8 cellular contexts compared by ENCODE assay signal in the genomic region with DNA sequence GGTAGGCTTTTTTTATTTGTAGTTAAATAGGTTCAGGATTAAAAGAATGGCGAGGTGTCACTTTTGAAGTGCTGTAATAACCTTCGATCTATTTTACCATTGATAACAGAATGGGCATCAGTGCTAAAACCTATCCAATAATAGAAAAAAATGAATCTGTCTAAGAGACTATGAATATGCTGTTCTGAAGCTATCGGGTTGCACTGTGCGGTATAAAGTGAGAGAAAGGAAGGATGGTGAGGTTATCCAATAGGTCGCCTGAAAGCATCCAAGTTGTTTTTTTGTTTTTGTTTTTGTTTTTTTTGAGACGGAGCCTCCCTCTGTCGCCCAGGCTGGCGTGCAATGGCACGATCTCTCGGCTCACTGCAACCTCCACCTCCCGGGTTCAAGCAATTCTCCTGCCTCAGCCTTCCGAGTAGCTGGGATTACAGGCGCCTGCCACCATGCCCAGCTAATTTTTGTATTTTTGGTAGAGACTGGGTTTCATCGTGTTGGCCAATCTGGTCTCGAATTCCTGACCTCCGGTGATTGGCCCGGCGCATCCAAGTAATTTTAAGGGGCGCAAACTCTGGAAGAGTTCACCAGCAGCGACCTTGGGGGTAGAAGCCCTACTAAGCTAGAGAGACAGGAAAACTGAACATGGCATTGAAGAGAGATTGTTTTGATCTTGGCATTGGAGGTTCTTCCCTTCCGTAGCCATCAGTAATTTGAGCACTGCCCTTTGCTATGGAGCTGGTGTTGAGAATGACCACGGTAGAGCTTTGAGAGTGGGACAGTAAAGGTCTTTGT. TPM values are rescaled to one million over a fixed set of nuclear protein-coding genes. Genes with fewer than 3 reads are reported as not detected.
DNase-seq lines count a peak whose midpoint lies in the region; ATAC-seq, FAIRE-seq and TF ChIP-seq lines count a peak whose summit lies in the region.

No MANE protein-coding gene starts in this region.

- TF ChIP-seq POLR2A in stomach (IDR thresholded peaks at IDR 0.05): no peak

- TF ChIP-seq EP300 in stomach (IDR thresholded peaks at IDR 0.05): no peak

- ATAC-seq in left lobe of liver: peak; percentile 37

- H3K9ac ChIP-seq in HUES64 (ENCODE audit: low read depth, low read length): peak overlapping the region; percentile 92

- peak; percentile 39 for DNase-seq in AG08395 (ENCODE audit: low spot score)
- DNase-seq in GM12865 (ENCODE audit: low read depth): peak; percentile 76
- DNase-seq in RCC 7860 (ENCODE audit: low spot score): peak; percentile 30
- peak; percentile 62 for DNase-seq in cerebellum (ENCODE audit: low spot score)
- no peak for DNase-seq in left lobe of liver (ENCODE audit: low spot score)
- DNase-seq in stomach: no peak
- no peak for DNase-seq in HPDE6-E6E7 (ENCODE audit: extremely low spot score)

- H3K4me3 ChIP-seq in GM12865 (ENCODE audit: low read depth, low read length) (peak overlapping the region; percentile 69), HUES64 (ENCODE audit: low read length) (peak overlapping the region; percentile 74), stomach (peak overlapping the region; percentile 46 to 57 (median 52))

- H3K36me3 ChIP-seq in HUES64 (ENCODE audit: insufficient read depth, low read length) (no peaks in the 10 kb centered on the region), stomach (no peaks in the 10 kb centered on the region)

- H3K9me3 ChIP-seq in HUES64 (ENCODE audit: insufficient read depth, low read depth, low read length) (no peaks in the 10 kb centered on the region), stomach (no peaks in the 10 kb centered on the region)

- no peak for TF ChIP-seq CTCF in GM12865 (IDR thresholded peaks at IDR 0.05; ENCODE audit: insufficient read depth, low read depth, low read length, missing control alignments)
- TF ChIP-seq CTCF in stomach (IDR thresholded peaks at IDR 0.05): no peak

- H3K4me1 ChIP-seq in HUES64 (ENCODE audit: insufficient read depth, low read length) (no peaks in the 10 kb centered on the region), stomach (peaks cover 24 to 46% (median 30%) of the 10 kb centered on the region in 4 donors)

- intact Hi-C loops in stomach (cut with DNase I; ENCODE audit: low total_unique reads): no loop called here

- no peaks in the 10 kb centered on the region for H3K27me3 ChIP-seq in HUES64 (ENCODE audit: insufficient read depth, low read length)
- no peaks in the 10 kb centered on the region for H3K27me3 ChIP-seq in stomach

- H3K27ac ChIP-seq in HUES64 (ENCODE audit: low read depth, low read length) (peak overlapping the region; percentile 87), stomach (peak overlapping the region; percentile 87 to 90 (median 87))

- FAIRE-seq in RCC 7860 (lab: Jason Lieb, UNC): no peak

- WGBS in HUES64: under 1% methylated on average over 22 of the region's 22 CpGs
- WGBS in stomach, 5 donors: 4 to 8% (median 5%) methylated on average over 22 of the region's 22 CpGs

RNA-seq across cellular contexts. Expression of a gene that starts 8.7 kb away (rescaled TPM):
- 7.8 TPM for polyA plus RNA-seq in HUES64 (2013, experiment 1 of 2)
- 10.2 TPM for polyA plus RNA-seq in HUES64 (2013, experiment 2 of 2)
- total RNA-seq in cerebellum: 116 TPM
- total RNA-seq in left lobe of liver: 27.4 TPM
- total RNA-seq in stomach: 100 to 1,000 TPM in 3 of 5 donors, 10 to 100 TPM in 2; 25.8 to 265 (median 118) TPM
- polyA plus RNA-seq in stomach: 1 to 10 TPM; 2.3 to 7.7 (median 2.9) TPM

RNA-seq across cellular contexts. Expression of a gene that starts 12.9 kb away (rescaled TPM):
- 14.7 TPM for polyA plus RNA-seq in HUES64 (2013, experiment 1 of 2)
- polyA plus RNA-seq in HUES64 (2013, experiment 2 of 2): 18.8 TPM
- total RNA-seq in cerebellum: 32.3 TPM
- total RNA-seq in left lobe of liver: 14.8 TPM
- 100 to 1,000 TPM in 2 of 5 donors, 10 to 100 TPM in 3; 16.1 to 129 (median 65.3) TPM for total RNA-seq in stomach
- 1 to 10 TPM; 4.1 to 5.5 (median 5.0) TPM for polyA plus RNA-seq in stomach

Comparison
In these comparisons a context has a peak if more than half of its experiments do, and no peak if none do; other contexts are left out.
1. DNase-seq: peak in AG08395 (single experiment), GM12865 (single experiment), RCC 7860 (single experiment) and cerebellum (single experiment); none in left lobe of liver (single experiment), stomach (single experiment) and HPDE6-E6E7 (single experiment).
2. Peak in every context shown above with its lines, with median percentiles within 50 percentile points of each other: H3K4me3 ChIP-seq.